Comparison of ENCODE assay signal across 25 cellular contexts in the genomic region with DNA sequence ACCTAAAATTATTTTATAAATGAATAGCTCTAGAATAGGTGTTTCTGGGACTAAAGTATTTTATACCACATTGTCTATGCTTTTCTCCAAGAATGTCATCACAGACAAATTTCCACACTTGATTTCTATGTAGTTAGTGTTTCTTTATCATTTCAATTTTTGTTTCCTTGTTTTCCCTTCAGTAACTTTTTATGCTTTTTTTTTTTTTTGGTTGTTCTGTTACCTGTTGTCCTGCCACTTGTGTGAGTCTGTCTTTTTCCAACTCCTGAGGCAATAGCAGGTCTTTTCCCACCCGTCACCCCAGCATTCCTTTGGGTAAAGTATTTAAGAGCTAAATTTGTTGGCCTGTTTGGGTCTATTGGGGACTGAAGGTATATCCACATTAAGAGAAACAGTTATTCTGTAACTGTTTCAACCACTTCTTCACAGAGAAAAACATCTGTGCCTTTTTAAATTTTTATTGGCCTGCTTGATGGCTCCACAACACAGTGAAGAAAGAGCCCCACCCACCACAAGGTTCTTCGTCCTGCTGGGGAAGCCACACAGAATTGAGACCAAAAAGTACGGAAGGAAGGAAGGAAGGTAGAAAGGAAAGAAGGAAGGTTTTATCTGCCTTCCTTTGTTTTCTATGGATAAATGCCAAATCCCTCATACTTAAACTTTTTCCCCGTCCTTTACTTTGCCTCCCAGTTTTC. TPM values are rescaled to one million over a fixed set of nuclear protein-coding genes. Genes with fewer than 3 reads are reported as not detected.
A peak's percentile ranks its signal among the peaks of the same experiment; 100 is the strongest.
DNase-seq lines count a peak whose midpoint lies in the region; ATAC-seq, FAIRE-seq and TF ChIP-seq lines count a peak whose summit lies in the region.
"Had no signal": no experiment of that assay in that cellular context is flagged by ENCODE, and none has a peak within 500 bp of the region (broad histone marks: within the 10 kb centered on the region; RNA-seq: fewer than 3 reads in every experiment).

No MANE protein-coding gene starts in this region.

- peak overlapping the region; percentile 70 for H3K27ac ChIP-seq in keratinocyte (ENCODE audit: control insufficient read depth, insufficient read depth, low read length)
- H3K27ac ChIP-seq in GM23338 (ENCODE audit: low read depth), result no peak overlapping the region
- no peak overlapping the region for H3K27ac ChIP-seq in left lung
- H3K27ac ChIP-seq: GM23248 had no signal

- peak overlapping the region; percentile 13 for H3K9ac ChIP-seq in keratinocyte (ENCODE audit: control insufficient read depth, extremely low read depth, insufficient read depth, low read length)
- H3K9ac ChIP-seq: BLaER1 treated with 17β-estradiol and CSF1 and Interleukin-3, amounts not matched to agents 10 nM and 100 nM; GM23248 had no signal

- TF ChIP-seq CTCF in brain (conservative IDR thresholded peaks at IDR 0.05), result no peak
- no peak for TF ChIP-seq CTCF in keratinocyte (optimal IDR thresholded peaks at IDR 0.05 in 1 of 3, IDR thresholded peaks at IDR 0.05 in 1 of 3, conservative IDR thresholded peaks at IDR 0.05 in 1 of 3; ENCODE audit: extremely low read depth in 1 of 3, insufficient read depth in 2 of 3, low read length in 3 of 3)
- TF ChIP-seq CTCF in type B pancreatic cell (conservative IDR thresholded peaks at IDR 0.05), result no peak
- no peak for TF ChIP-seq CTCF in GM23338 (conservative IDR thresholded peaks at IDR 0.05; ENCODE audit: low read depth in 2 of 2)
- no peak for TF ChIP-seq CTCF in left lung (IDR thresholded peaks at IDR 0.05)

- H3K4me1 Mint-ChIP-seq in brain (peaks cover 42% of the 10 kb centered on the region), type B pancreatic cell (ENCODE audit: unreplicated experiment) (peaks cover 50% of the 10 kb centered on the region), GM23338 (peaks cover 9% of the 10 kb centered on the region)

- peaks cover 12% of the 10 kb centered on the region for H3K4me1 ChIP-seq in keratinocyte (ENCODE audit: control insufficient read depth, extremely low read depth, insufficient read depth, low read length)
- H3K4me1 ChIP-seq in GM23338 (ENCODE audit: insufficient read depth), result no peaks in the 10 kb centered on the region
- no peaks in the 10 kb centered on the region for H3K4me1 ChIP-seq in left lung

- no peaks in the 10 kb centered on the region for H3K36me3 Mint-ChIP-seq in brain
- H3K36me3 Mint-ChIP-seq in type B pancreatic cell, result no peaks in the 10 kb centered on the region
- H3K36me3 Mint-ChIP-seq in GM23338 (ENCODE audit: low read depth), result no peaks in the 10 kb centered on the region
- H3K36me3 Mint-ChIP-seq: CD8-positive, alpha-beta T cell had no signal

- H2AFZ ChIP-seq in keratinocyte (ENCODE audit: control insufficient read depth, low read length), result peak overlapping the region; percentile 58
- no peak overlapping the region for H2AFZ ChIP-seq in GM23338
- H2AFZ ChIP-seq: GM23248 had no signal

- H3F3A ChIP-seq in GM23338 (replicated peaks; ENCODE audit: low read depth), result no peaks in the 10 kb centered on the region

- peak overlapping the region; percentile 57 for H3K4me2 ChIP-seq in keratinocyte (ENCODE audit: control insufficient read depth, extremely low read depth, insufficient read depth, low read depth, low read length)
- H3K4me2 ChIP-seq in GM23338, result no peak overlapping the region
- H3K4me2 ChIP-seq: BLaER1 treated with 17β-estradiol and CSF1 and Interleukin-3, amounts not matched to agents 10 nM and 100 nM had no signal

- no peaks in the 10 kb centered on the region for H3K9me2 ChIP-seq in GM23338 (ENCODE audit: insufficient read depth)

- intact Hi-C loops in left lung (cut with DNase I), result no loop called here

- dilution Hi-C loops in keratinocyte (cut with MboI; ENCODE audit: extremely low pct_ligation_motif_present, low sequenced_read_pairs), result no loop called here

- H3K27me3 ChIP-seq in keratinocyte (ENCODE audit: control insufficient read depth, extremely low read depth, insufficient read depth, low read length), result no peaks in the 10 kb centered on the region
- H3K27me3 ChIP-seq in GM23338 (ENCODE audit: insufficient read depth), result no peaks in the 10 kb centered on the region
- H3K27me3 ChIP-seq in left lung, result peaks cover 0 to 4% of the 10 kb centered on the region in 2 donors

- H3K27ac Mint-ChIP-seq in brain, result peak overlapping the region in 3 of 5 experiments; percentile 32 to 93 (median 42)
- H3K27ac Mint-ChIP-seq in type B pancreatic cell, result no peak overlapping the region
- H3K27ac Mint-ChIP-seq in GM23338, result no peak overlapping the region
- H3K27ac Mint-ChIP-seq: CD8-positive, alpha-beta T cell had no signal

- H3K4me3 Mint-ChIP-seq in brain (peak overlapping the region in 1 of 5 experiments; percentile 44), type B pancreatic cell (peak overlapping the region; percentile 6), GM23338 (no peak overlapping the region)
- H3K4me3 Mint-ChIP-seq: CD8-positive, alpha-beta T cell had no signal

- H3K9me3 ChIP-seq in keratinocyte (ENCODE audit: control insufficient read depth, low read depth, low read length), result no peaks in the 10 kb centered on the region
- H3K9me3 ChIP-seq in left lung, result no peaks in the 10 kb centered on the region
- H3K9me3 ChIP-seq: BLaER1 treated with 17β-estradiol and CSF1 and Interleukin-3, amounts not matched to agents 10 nM and 100 nM had no signal

- no peaks in the 10 kb centered on the region for H4K20me1 ChIP-seq in keratinocyte (ENCODE audit: control insufficient read depth, extremely low read depth, insufficient read depth, low read length)
- H4K20me1 ChIP-seq in GM23338 (replicated peaks; ENCODE audit: insufficient read depth), result no peaks in the 10 kb centered on the region
- H4K20me1 ChIP-seq: BLaER1 treated with 17β-estradiol and CSF1 and Interleukin-3, amounts not matched to agents 10 nM and 100 nM had no signal

- H3K9me3 Mint-ChIP-seq in brain (peaks cover 0 to 4% (median 0%) of the 10 kb centered on the region in 5 experiments), type B pancreatic cell (no peaks in the 10 kb centered on the region), GM23338 (no peaks in the 10 kb centered on the region; the same call in 2 of the 3 replicates)
- H3K9me3 Mint-ChIP-seq: CD8-positive, alpha-beta T cell had no signal

- DNase-seq in RPMI7951 (ENCODE audit: low read depth), result peak; percentile 10
- no peak for DNase-seq in keratinocyte (ENCODE audit: low read depth, low spot score)
- DNase-seq in type B pancreatic cell (ENCODE audit: extremely low spot score, unreplicated experiment), result no peak
- no peak for DNase-seq in GM23338 (ENCODE audit: low spot score)
- DNase-seq in left lung, result no peak
- DNase-seq: CD8-positive, alpha-beta T cell; DMS79 treated with DMSO at 0.1 percent for 48 hours; KG1; NCI-H1105; NCI-H1694; NCI-H2081 treated with DMSO at 0.1 percent for 48 hours; NCI-H748 treated with DMSO at 0.1 percent for 48 hours; SHP77 treated with DMSO at 0.1 percent for 48 hours; T-helper 1 cell had no signal

- H3K79me2 ChIP-seq in keratinocyte (ENCODE audit: control insufficient read depth, insufficient read depth, low read length), result no peaks in the 10 kb centered on the region
- no peaks in the 10 kb centered on the region for H3K79me2 ChIP-seq in GM23338 (replicated peaks; ENCODE audit: insufficient read depth)

- H3K9me1 ChIP-seq in keratinocyte (ENCODE audit: control insufficient read depth, extremely low read depth, insufficient read depth, low read length), result no peaks in the 10 kb centered on the region

- H3K4me3 ChIP-seq in keratinocyte (ENCODE audit: control insufficient read depth in 2 of 3, extremely low read depth in 1 of 3, insufficient read depth in 2 of 3, low read depth in 1 of 3, low read length in 3 of 3), result no peak overlapping the region
- H3K4me3 ChIP-seq in GM23338, result no peak overlapping the region
- no peak overlapping the region for H3K4me3 ChIP-seq in left lung
- H3K4me3 ChIP-seq: BLaER1 treated with 17β-estradiol and CSF1 and Interleukin-3, amounts not matched to agents 10 nM and 100 nM; GM23248 had no signal

- ATAC-seq in GM18907 (IDR thresholded peaks at IDR 0.05; ENCODE audit: unreplicated experiment) (no peak), GM23338 (no peak), HG02938 (IDR thresholded peaks at IDR 0.05; ENCODE audit: unreplicated experiment) (no peak), left lung (no peak)
- ATAC-seq: CD8-positive, alpha-beta T cell; HCT116 had no signal

- H3K27me3 Mint-ChIP-seq in brain (peaks cover 6% of the 10 kb centered on the region), type B pancreatic cell (peaks cover 8% of the 10 kb centered on the region), GM23338 (ENCODE audit: insufficient read depth, low read depth, poor library complexity) (no peaks in the 10 kb centered on the region)

- FAIRE-seq in keratinocyte (lab: Jason Lieb, UNC), result no peak
- FAIRE-seq: D721Med, RCC 7860 had no signal

- H3K36me3 ChIP-seq in keratinocyte (ENCODE audit: control insufficient read depth in 2 of 2, extremely low read depth in 1 of 2, insufficient read depth in 2 of 2, low read length in 2 of 2), result no peaks in the 10 kb centered on the region
- H3K36me3 ChIP-seq in GM23338 (ENCODE audit: insufficient read depth), result no peaks in the 10 kb centered on the region
- H3K36me3 ChIP-seq in left lung, result no peaks in the 10 kb centered on the region
- H3K36me3 ChIP-seq: BLaER1 treated with 17β-estradiol and CSF1 and Interleukin-3, amounts not matched to agents 10 nM and 100 nM had no signal

TF ChIP-seq in GM23338, 12 proteins besides CTCF, POLR2A, EP300 and RAD21 (continues in another document):
- no peak for TF ChIP-seq JUNB (IDR thresholded peaks at IDR 0.05; ENCODE audit: unreplicated experiment)

RNA-seq across cellular contexts. Expression of gene GPC3, which starts 17.7 kb away (rescaled TPM):
- total RNA-seq in RPMI7951 (2014; rRNA removed; shearing (Covaris generic)), result 0.49 and 0.84 TPM in 2 replicates
- polyA plus RNA-seq in brain (ENCODE audit: insufficient read depth, low read depth, low replicate concordance) (19.7 TPM), keratinocyte (0.03 to 0.08 TPM in 2 of 3 replicates, not detected in the other), GM23338 (2016; fragmentation: Nextera tagmentation; extraction: Ambion mirVana) (34.3 and 36.8 TPM in 2 replicates)
- polyA plus RNA-seq in keratinocyte (2011; ENCODE audit: low read depth), result 0.45 TPM
- 0.06 TPM in 1 of 2 replicates, not detected in the other for polyA plus RNA-seq in keratinocyte (2011; cell fraction: cytosol; rRNA removed)
- polyA plus RNA-seq in keratinocyte (2011; cell fraction: nucleus; rRNA removed), result not detected in 2 replicates
- polyA plus RNA-seq in keratinocyte (2012; ENCODE audit: low replicate concordance), result 0.05 and 0.34 TPM in 2 replicates
- not detected in 3 replicates for polyA minus RNA-seq in keratinocyte
- not detected for polyA minus RNA-seq in keratinocyte (2011; cell fraction: cytosol; rRNA and poly(A)+ RNA removed)
- polyA minus RNA-seq in keratinocyte (2011; cell fraction: nucleus; rRNA and poly(A)+ RNA removed), result 0.39 TPM in 1 of 2 replicates, not detected in the other
- total RNA-seq in type B pancreatic cell (ENCODE audit: low replicate concordance) (192 and 628 TPM in 2 replicates), left lung (10 to 100 TPM; 42.1 to 62.6 TPM)
- total RNA-seq in GM23338 (2014; rRNA removed; shearing (Covaris generic)), result 60.1 and 61.2 TPM in 2 replicates
- total RNA-seq: GM23248, M059J, NCI-H460, OCI-LY7 had no signal
- polyA plus RNA-seq: GM23248 had no signal

Comparison
In these comparisons a context has a peak if more than half of its experiments do, and no peak if none do; other contexts are left out.
1. H3K27ac Mint-ChIP-seq: peak in brain (3 of 5); none in type B pancreatic cell (single experiment) and GM23338 (single experiment).
2. RNA of gene GPC3, which starts 17.7 kb away (total RNA-seq): 192 to 628 TPM in type B pancreatic cell, 42.1 to 62.6 TPM in left lung and 60.1 to 61.2 TPM in GM23338; 0.49 to 0.84 TPM in RPMI7951; every median in the first group is over 10 times any median in the second.